Comparison of ENCODE assay signal across 8 cellular contexts in the genomic region with DNA sequence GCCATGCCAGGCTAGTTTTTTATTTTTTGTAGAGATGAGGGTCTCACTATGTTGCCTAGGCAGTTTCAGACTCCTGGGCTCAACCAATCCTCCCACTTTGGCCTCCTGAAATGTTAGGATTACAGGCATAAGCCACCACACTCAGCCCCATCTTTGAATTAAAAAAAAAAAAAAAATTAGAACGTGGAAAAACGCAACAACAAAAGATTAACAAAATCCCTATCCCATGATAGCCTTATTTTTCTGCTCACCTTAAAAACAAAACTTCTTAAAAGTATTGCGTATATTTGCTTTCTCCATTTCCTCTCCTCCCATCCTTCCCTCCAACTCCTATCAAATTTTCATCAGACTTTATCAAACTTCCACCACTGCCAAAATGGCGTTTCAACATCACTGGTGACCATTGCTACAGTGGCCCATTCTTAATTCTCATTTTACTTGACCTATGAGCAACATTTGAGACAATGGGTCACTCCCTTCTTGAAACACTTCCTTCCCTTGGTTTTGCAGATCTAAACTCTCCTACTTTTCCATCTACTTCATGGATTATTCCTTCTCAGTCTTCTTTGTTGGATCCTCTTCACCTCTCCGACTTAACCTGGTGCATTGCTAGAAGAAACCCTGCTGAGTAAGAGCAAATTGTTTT. TPM values are rescaled to one million over a fixed set of nuclear protein-coding genes. Genes with fewer than 3 reads are reported as not detected.
A peak's percentile ranks its signal among the peaks of the same experiment; 100 is the strongest.
DNase-seq lines count a peak whose midpoint lies in the region; ATAC-seq and TF ChIP-seq lines count a peak whose summit lies in the region.

No MANE protein-coding gene starts in this region.

- peaks cover 20% of the 10 kb centered on the region for H3K4me1 Mint-ChIP-seq in activated T-helper 2 cell treated with anti-CD3 and anti-CD28 coated beads, Interferon-gamma antibody, Interleukin-2, Interleukin-4, amounts not matched to agents 10 μg/mL and 5 μg/mL and 100 μg/mL, durations not matched to agents 14 hours and 24 hours and 36 hours (ENCODE audit: low read depth)

- H3K9me3 Mint-ChIP-seq in activated T-helper 2 cell treated with anti-CD3 and anti-CD28 coated beads, Interferon-gamma antibody, Interleukin-2, Interleukin-4, amounts not matched to agents 10 μg/mL and 5 μg/mL and 100 μg/mL, durations not matched to agents 14 hours and 24 hours and 36 hours = peaks cover 38% of the 10 kb centered on the region

- H3K9me3 ChIP-seq in ES-I3 (ENCODE audit: control insufficient read depth, insufficient read depth, low read length) (no peaks in the 10 kb centered on the region), iPS DF 6.9 (ENCODE audit: control insufficient read depth, insufficient read depth, low read length) (no peaks in the 10 kb centered on the region), spleen (peaks cover 0 to 14% (median 3%) of the 10 kb centered on the region in 8 donors)

- H3K27me3 Mint-ChIP-seq in activated T-helper 2 cell treated with anti-CD3 and anti-CD28 coated beads, Interferon-gamma antibody, Interleukin-2, Interleukin-4, amounts not matched to agents 10 μg/mL and 5 μg/mL and 100 μg/mL, durations not matched to agents 14 hours and 24 hours and 36 hours (ENCODE audit: low read depth) = no peaks in the 10 kb centered on the region

- DNase-seq in activated T-helper 2 cell treated with anti-CD3 and anti-CD28 coated beads, Interferon-gamma antibody, Interleukin-2, Interleukin-4, amounts not matched to agents 10 μg/mL and 5 μg/mL and 100 μg/mL, durations not matched to agents 14 hours and 24 hours and 36 hours (ENCODE audit: low spot score) = no peak
- DNase-seq in iPS DF 6.9 (ENCODE audit: low read depth, low spot score) (no peak), spleen (no peak), left lobe of liver (ENCODE audit: low spot score) (no peak), NCI-H2081 treated with DMSO at 0.1 percent for 48 hours (lab: John Stamatoyannopoulos, UW) (no peak)
- DNase-seq in activated CD8-positive, alpha-beta memory T cell treated with anti-CD3 and anti-CD28 coated beads, Interleukin-2, amount 50 U/mL, for 48 hours = no peak

- ATAC-seq in HG02840 (IDR thresholded peaks at IDR 0.05; ENCODE audit: low FRiP score, unreplicated experiment) (peak; percentile 12), left lobe of liver (no peak)

- intact Hi-C loops in activated T-helper 2 cell treated with anti-CD3 and anti-CD28 coated beads, Interferon-gamma antibody, Interleukin-2, Interleukin-4, amounts not matched to agents 10 μg/mL and 5 μg/mL and 100 μg/mL, durations not matched to agents 14 hours and 24 hours and 36 hours (cut with micrococcal nuclease) = loop anchor here (1.0 kb wide), 2 partner anchors 22 to 81 kb away; partner anchors contain the start of gene ZFP69B
- intact Hi-C loops in spleen (cut with DNase I; ENCODE audit: low total_unique reads) = no loop called here

- TF ChIP-seq CTCF in spleen (IDR thresholded peaks at IDR 0.05 in 8 of 11, conservative IDR thresholded peaks at IDR 0.05 in 3 of 11) = no peak

- H3K4me3 Mint-ChIP-seq in activated T-helper 2 cell treated with anti-CD3 and anti-CD28 coated beads, Interferon-gamma antibody, Interleukin-2, Interleukin-4, amounts not matched to agents 10 μg/mL and 5 μg/mL and 100 μg/mL, durations not matched to agents 14 hours and 24 hours and 36 hours (ENCODE audit: low read depth) = peak overlapping the region; percentile 97

- no peak for TF ChIP-seq POLR2A in spleen (IDR thresholded peaks at IDR 0.05)

- peaks cover 23% of the 10 kb centered on the region for H3K36me3 Mint-ChIP-seq in activated T-helper 2 cell treated with anti-CD3 and anti-CD28 coated beads, Interferon-gamma antibody, Interleukin-2, Interleukin-4, amounts not matched to agents 10 μg/mL and 5 μg/mL and 100 μg/mL, durations not matched to agents 14 hours and 24 hours and 36 hours (ENCODE audit: low read depth)

- H3K9ac ChIP-seq in ES-I3 (ENCODE audit: low read depth, low read length) = peak overlapping the region; percentile 95

- H3K4me1 ChIP-seq in ES-I3 (ENCODE audit: insufficient read depth, low read length) (no peaks in the 10 kb centered on the region), iPS DF 6.9 (ENCODE audit: control insufficient read depth, insufficient read depth, low read length) (no peaks in the 10 kb centered on the region), spleen (peaks cover 9 to 29% (median 20%) of the 10 kb centered on the region in 6 donors)

- H3K27ac Mint-ChIP-seq in activated T-helper 2 cell treated with anti-CD3 and anti-CD28 coated beads, Interferon-gamma antibody, Interleukin-2, Interleukin-4, amounts not matched to agents 10 μg/mL and 5 μg/mL and 100 μg/mL, durations not matched to agents 14 hours and 24 hours and 36 hours = peak overlapping the region; percentile 91

- H3K36me3 ChIP-seq in ES-I3 (ENCODE audit: insufficient read depth, low read length) (no peaks in the 10 kb centered on the region), iPS DF 6.9 (ENCODE audit: control insufficient read depth, insufficient read depth, low read length) (no peaks in the 10 kb centered on the region), spleen (peaks cover 0 to 9% (median 0%) of the 10 kb centered on the region in 6 donors)

- H3K27ac ChIP-seq in iPS DF 6.9 (ENCODE audit: low read length) (no peak overlapping the region), spleen (peak overlapping the region; percentile 76 to 91 (median 88))

- no peaks in the 10 kb centered on the region for H3K27me3 ChIP-seq in iPS DF 6.9 (ENCODE audit: control insufficient read depth, insufficient read depth, low read length)
- H3K27me3 ChIP-seq in spleen (replicated peaks in 1 of 7) = peaks cover 0 to 6% (median 0%) of the 10 kb centered on the region in 7 donors

- 100% methylated on average over 2 of the region's 5 CpGs for WGBS in iPS DF 6.9 (ENCODE audit: insufficient coverage, insufficient read length)
- 23 to 39% (median 33%) methylated on average over 5 of the region's 5 CpGs for WGBS in spleen, 5 donors

- H3K4me3 ChIP-seq in iPS DF 6.9 (ENCODE audit: low read length) (peak overlapping the region; percentile 94; the same call in 1 of the 2 replicates), spleen (peak overlapping the region; percentile 54 to 78 (median 68))

RNA-seq across cellular contexts. Expression of gene ZNF684, which starts 0.6 kb away (rescaled TPM):
- 4.1 and 4.8 TPM in 2 replicates for total RNA-seq in activated T-helper 2 cell treated with anti-CD3 and anti-CD28 coated beads, Interferon-gamma antibody, Interleukin-2, Interleukin-4, amounts not matched to agents 10 μg/mL and 5 μg/mL and 100 μg/mL, durations not matched to agents 14 hours and 24 hours and 36 hours
- total RNA-seq in spleen (1 to 10 TPM; 4.5 to 8.5 (median 5.2) TPM), left lobe of liver (4.8 TPM)
- polyA plus RNA-seq in spleen = 1 to 10 TPM; 3.4 to 4.2 (median 4.1) TPM

RNA-seq across cellular contexts. Expression of gene EXO5, which starts 22.3 kb away (rescaled TPM):
- 11.9 and 13.6 TPM in 2 replicates for total RNA-seq in activated T-helper 2 cell treated with anti-CD3 and anti-CD28 coated beads, Interferon-gamma antibody, Interleukin-2, Interleukin-4, amounts not matched to agents 10 μg/mL and 5 μg/mL and 100 μg/mL, durations not matched to agents 14 hours and 24 hours and 36 hours
- total RNA-seq in spleen = 10 to 100 TPM in 3 of 7 donors, 1 to 10 TPM in 4; 7.2 to 13.5 (median 9.1) TPM
- 1 to 10 TPM; 6.2 to 8.0 (median 7.7) TPM for polyA plus RNA-seq in spleen
- total RNA-seq in left lobe of liver = 3.6 TPM

RNA-seq across cellular contexts. Expression of gene ZFP69, which starts 53.8 kb away (rescaled TPM):
- total RNA-seq in activated T-helper 2 cell treated with anti-CD3 and anti-CD28 coated beads, Interferon-gamma antibody, Interleukin-2, Interleukin-4, amounts not matched to agents 10 μg/mL and 5 μg/mL and 100 μg/mL, durations not matched to agents 14 hours and 24 hours and 36 hours = 3.3 and 4.0 TPM in 2 replicates
- total RNA-seq in spleen (1 to 10 TPM; 2.6 to 6.6 (median 3.8) TPM), left lobe of liver (1.1 TPM)
- polyA plus RNA-seq in spleen = 1 to 10 TPM; 4.2 to 5.0 (median 4.4) TPM
